Comparison of ENCODE assay signal across 9 cellular contexts in genomic region chr6:104771258-104771832, GRCh38.
DNase-seq lines count a peak whose midpoint lies in the region; ATAC-seq and TF ChIP-seq lines count a peak whose summit lies in the region.
"Had no signal": no experiment of that assay in that cellular context is flagged by ENCODE, and none has a peak within 500 bp of the region (broad histone marks: within the 10 kb centered on the region; RNA-seq: fewer than 3 reads in every experiment).

No MANE protein-coding gene starts in this region.

- peaks cover 12% of the 10 kb centered on the region for H3K4me1 Mint-ChIP-seq in neural crest cell

- no peaks in the 10 kb centered on the region for H3K36me3 Mint-ChIP-seq in neural crest cell (ENCODE audit: low read depth)

- H3K27me3 ChIP-seq in dorsolateral prefrontal cortex, result no peaks in the 10 kb centered on the region
- H3K27me3 ChIP-seq: SJCRH30 had no signal

- ATAC-seq in GM18508 (IDR thresholded peaks at IDR 0.05; ENCODE audit: insufficient read depth, unreplicated experiment), result peak; percentile 73
- peak; percentile 70 for ATAC-seq in HG03039 (IDR thresholded peaks at IDR 0.05; ENCODE audit: unreplicated experiment)
- ATAC-seq in GM21515 (IDR thresholded peaks at IDR 0.05; ENCODE audit: unreplicated experiment), result no peak

- no peak overlapping the region for H3K27ac ChIP-seq in dorsolateral prefrontal cortex
- H3K27ac ChIP-seq: SJCRH30 had no signal

- H3K27me3 Mint-ChIP-seq in neural crest cell (ENCODE audit: low read depth), result no peaks in the 10 kb centered on the region

- intact Hi-C loops in dorsolateral prefrontal cortex (cut with DNase I), result loop anchor here in 1 of 2 donors (5.0 kb wide), 1 partner anchor 89 kb away; no protein-coding TSS in a partner anchor

- peak; percentile 55 for DNase-seq in CD1c-positive myeloid dendritic cell (ENCODE audit: extremely low spot score)
- peak; percentile 12 for DNase-seq in NCI-H82 treated with DMSO at 0.1 percent for 48 hours (lab: John Stamatoyannopoulos, UW; ENCODE audit: unreplicated experiment)
- no peak for DNase-seq in dorsolateral prefrontal cortex
- no peak for DNase-seq in neural crest cell (ENCODE audit: low read depth, low spot score)
- no peak for DNase-seq in GM19240 (ENCODE audit: insufficient read length, low spot score)

- H3K4me3 Mint-ChIP-seq in neural crest cell, result no peak overlapping the region

- TF ChIP-seq CTCF in dorsolateral prefrontal cortex (IDR thresholded peaks at IDR 0.05 in 54 of 56, conservative IDR thresholded peaks at IDR 0.05 in 2 of 56; ENCODE audit: low read depth in 1 of 56, partially characterized antibody in 56 of 56), result peak; percentile 52 to 84 (median 68)
- peak; percentile 80 for TF ChIP-seq CTCF in neural crest cell (conservative IDR thresholded peaks at IDR 0.05)

- H3K27ac Mint-ChIP-seq in neural crest cell (ENCODE audit: unreplicated experiment), result no peak overlapping the region

- H3K4me3 ChIP-seq in dorsolateral prefrontal cortex, result no peak overlapping the region
- H3K4me3 ChIP-seq: SJCRH30 had no signal

- H3K9me3 Mint-ChIP-seq in neural crest cell, result no peaks in the 10 kb centered on the region

Comparison
In these comparisons a context has a peak if more than half of its experiments do, and no peak if none do; other contexts are left out.
1. DNase-seq: peak in CD1c-positive myeloid dendritic cell (single experiment) and NCI-H82 treated with DMSO at 0.1 percent for 48 hours (single experiment); none in dorsolateral prefrontal cortex (0 of 10), neural crest cell (single experiment) and GM19240 (single experiment).